Comparison of ENCODE assay signal across 28 cellular contexts in genomic region chr1:45456531-45456930, GRCh38.
"Had no signal": no experiment of that assay in that cellular context is flagged by ENCODE, and none has a peak within 500 bp of the region (broad histone marks: within the 10 kb centered on the region; RNA-seq: fewer than 3 reads in every experiment).

No MANE protein-coding gene starts in this region.

- H3K27me3 ChIP-seq: adrenal gland, body of pancreas, colonic mucosa, esophagus squamous epithelium, gastroesophageal sphincter had no signal

- H3K27ac ChIP-seq: adrenal gland, body of pancreas, colonic mucosa, epithelial cell of prostate, esophagus squamous epithelium, gastroesophageal sphincter, WERI-Rb-1 had no signal

- H3K4me1 ChIP-seq: adrenal gland, body of pancreas, colonic mucosa, gastroesophageal sphincter had no signal

- ATAC-seq: activated CD4-positive, alpha-beta T cell treated with anti-CD3 and anti-CD28 coated beads for 36 hours; activated CD8-positive, alpha-beta memory T cell treated with anti-CD3 and anti-CD28 coated beads, Interleukin-2, amount 10 ng/mL, durations not matched to agents 7 days and 5 days; activated CD8-positive, alpha-beta T cell treated with anti-CD3 and anti-CD28 coated beads, Interleukin-2, amount 10 ng/mL, durations not matched to agents 7 days and 5 days; activated naive CD8-positive, alpha-beta T cell treated with anti-CD3 and anti-CD28 coated beads, Interleukin-2, amount 50 U/mL, for 24 hours; body of pancreas; gastroesophageal sphincter; T-cell had no signal

- DNase-seq: activated CD4-positive, alpha-beta memory T cell treated with anti-CD3 and anti-CD28 coated beads for 36 hours; activated CD4-positive, alpha-beta T cell treated with anti-CD3 and anti-CD28 coated beads for 36 hours; activated CD4-positive, alpha-beta T cell treated with anti-CD3 and anti-CD28 coated beads, Interleukin-2, amount 10 ng/mL, durations not matched to agents 24 days and 14 days; activated CD4-positive, CD25-positive, alpha-beta regulatory T cell; activated CD4-positive, CD25-positive, alpha-beta regulatory T cell treated with anti-CD3 and anti-CD28 coated beads, Interleukin-2, amount 50 U/mL, for 72 hours; activated CD8-positive, alpha-beta memory T cell treated with anti-CD3 and anti-CD28 coated beads, Interleukin-2, amount 10 ng/mL, durations not matched to agents 7 days and 5 days; activated CD8-positive, alpha-beta memory T cell treated with anti-CD3 and anti-CD28 coated beads, Interleukin-2, amount 50 U/mL, for 4 hours; activated CD8-positive, alpha-beta T cell treated with anti-CD3 and anti-CD28 coated beads, Interleukin-2, amount 10 ng/mL, durations not matched to agents 7 days and 5 days; activated effector memory CD4-positive, alpha-beta T cell treated with anti-CD3 and anti-CD28 coated beads, Interleukin-2, amount 50 U/mL, for 16 hours; activated naive CD4-positive, alpha-beta T cell treated with anti-CD3 and anti-CD28 coated beads for 36 hours; activated naive CD8-positive, alpha-beta T cell treated with anti-CD3 and anti-CD28 coated beads for 36 hours; activated naive CD8-positive, alpha-beta T cell treated with anti-CD3 and anti-CD28 coated beads, Interleukin-2, amount 50 U/mL, for 24 hours; activated T-cell treated with anti-CD3 and anti-CD28 coated beads, Interleukin-2, amount 50 U/mL, for 1 hour; activated T-cell treated with anti-CD3 and anti-CD28 coated beads, Interleukin-2, amount 50 U/mL, for 48 hours; adrenal gland; amygdala; aorta; body of pancreas; caudate nucleus; colonic mucosa; effector CD8-positive, alpha-beta T cell; esophagus squamous epithelium; foreskin melanocyte; T-cell; T1000; WERI-Rb-1 had no signal

- H3K9me3 ChIP-seq: adrenal gland, body of pancreas, colonic mucosa, esophagus squamous epithelium, gastroesophageal sphincter had no signal

- H3K36me3 ChIP-seq: adrenal gland, colonic mucosa, gastroesophageal sphincter, WERI-Rb-1 had no signal

- H3K4me3 ChIP-seq: adrenal gland, body of pancreas, colonic mucosa, esophagus squamous epithelium, gastroesophageal sphincter had no signal
